30 cellular contexts compared by ENCODE assay signal in genomic region chr12:132578826-132579225, GRCh38. TPM values are rescaled to one million over a fixed set of nuclear protein-coding genes. Genes with fewer than 3 reads are reported as not detected.
"Had no signal": no experiment of that assay in that cellular context is flagged by ENCODE, and none has a peak within 500 bp of the region (broad histone marks: within the 10 kb centered on the region; RNA-seq: fewer than 3 reads in every experiment).

No MANE protein-coding gene starts in this region.

- H3K27ac ChIP-seq: ovary, parathyroid adenoma, psoas muscle, right lobe of liver, suprapubic skin, testis, tibial artery, transverse colon, upper lobe of right lung, uterus had no signal

- H3K36me3 Mint-ChIP-seq: natural killer cell had no signal

- H3K36me3 ChIP-seq: ovary, transverse colon, uterus had no signal

- H3K9me3 ChIP-seq: ovary, psoas muscle, right lobe of liver, sigmoid colon, suprapubic skin, testis, tibial artery, transverse colon, upper lobe of right lung, uterus had no signal

- ATAC-seq: naive thymus-derived CD4-positive, alpha-beta T cell; natural killer cell; psoas muscle; right cardiac atrium; right lobe of liver; stimulated activated memory B cell treated with anti-CD40 and anti-IgM and Interleukin-4, amounts not matched to agents 10 μg/mL and 1 μg/mL and 100 μg/mL, for 72 hours; stimulated activated naive CD8-positive, alpha-beta T cell treated with anti-CD3 and anti-CD28 coated beads, Interleukin-15, amount 100 ng/mL, for 72 hours; stimulated activated naive CD8-positive, alpha-beta T cell treated with anti-CD3 and anti-CD28 coated beads, Interleukin-15, Interleukin-2, amounts not matched to agents 100 U/mL and 50 U/mL, for 24 hours; upper lobe of right lung had no signal

- H3K27ac Mint-ChIP-seq: natural killer cell; progenitor cell of endocrine pancreas; stimulated activated memory B cell treated with anti-CD40 and anti-IgM and Interleukin-4, amounts not matched to agents 10 μg/mL and 1 μg/mL and 100 μg/mL, for 72 hours; stimulated activated naive CD8-positive, alpha-beta T cell treated with anti-CD3 and anti-CD28 coated beads, Interleukin-15, amount 100 ng/mL, for 72 hours; type B pancreatic cell had no signal

- H3K4me1 ChIP-seq: parathyroid adenoma, psoas muscle, right lobe of liver, sigmoid colon, testis, tibial artery, transverse colon, upper lobe of right lung had no signal

- H3K9ac ChIP-seq: parathyroid adenoma had no signal

- H3K9me3 Mint-ChIP-seq: naive thymus-derived CD4-positive, alpha-beta T cell; natural killer cell; nephron; stimulated activated memory B cell treated with anti-CD40 and anti-IgM and Interleukin-4, amounts not matched to agents 10 μg/mL and 1 μg/mL and 100 μg/mL, for 72 hours; stimulated activated naive CD8-positive, alpha-beta T cell treated with anti-CD3 and anti-CD28 coated beads, Interleukin-15, amount 100 ng/mL, for 72 hours; type B pancreatic cell had no signal

- H3K4me3 Mint-ChIP-seq: naive thymus-derived CD4-positive, alpha-beta T cell; natural killer cell; nephron; stimulated activated memory B cell treated with anti-CD40 and anti-IgM and Interleukin-4, amounts not matched to agents 10 μg/mL and 1 μg/mL and 100 μg/mL, for 72 hours; stimulated activated naive CD8-positive, alpha-beta T cell treated with anti-CD3 and anti-CD28 coated beads, Interleukin-15, amount 100 ng/mL, for 72 hours; type B pancreatic cell had no signal

- H3K27me3 Mint-ChIP-seq: naive thymus-derived CD4-positive, alpha-beta T cell; stimulated activated memory B cell treated with anti-CD40 and anti-IgM and Interleukin-4, amounts not matched to agents 10 μg/mL and 1 μg/mL and 100 μg/mL, for 72 hours; stimulated activated naive CD8-positive, alpha-beta T cell treated with anti-CD3 and anti-CD28 coated beads, Interleukin-15, amount 100 ng/mL, for 72 hours had no signal

- H2AFZ ChIP-seq: parathyroid adenoma had no signal

- DNase-seq: naive thymus-derived CD4-positive, alpha-beta T cell; natural killer cell; occipital lobe; ovary; posterior cingulate gyrus; psoas muscle; right lobe of liver; sigmoid colon; small intestine; stimulated activated CD4-positive, alpha-beta T cell treated with anti-CD3 and anti-CD28 coated beads, Interleukin-15, amount 100 ng/mL, for 24 hours; stimulated activated CD4-positive, alpha-beta T cell treated with anti-CD3 and anti-CD28 coated beads, Interleukin-2, amount 100 ng/mL, for 24 hours; stimulated activated CD4-positive, alpha-beta T cell treated with anti-CD3 and anti-CD28 coated beads, Interleukin-2, amount 100 ng/mL, for 48 hours; stimulated activated CD4-positive, alpha-beta T cell treated with anti-CD3 and anti-CD28 coated beads, Interleukin-4, amount 100 ng/mL, for 24 hours; stimulated activated naive CD4-positive, alpha-beta T cell; stimulated activated naive CD8-positive, alpha-beta T cell treated with anti-CD3 and anti-CD28 coated beads, Interleukin-15, amount 100 ng/mL, for 72 hours; stimulated activated naive CD8-positive, alpha-beta T cell treated with anti-CD3 and anti-CD28 coated beads, Interleukin-15, Interleukin-2, amounts not matched to agents 100 U/mL and 50 U/mL, for 24 hours; substantia nigra; testis; tibial artery; transverse colon; upper lobe of right lung; uterus had no signal

- H3K4me1 Mint-ChIP-seq: natural killer cell; stimulated activated memory B cell treated with anti-CD40 and anti-IgM and Interleukin-4, amounts not matched to agents 10 μg/mL and 1 μg/mL and 100 μg/mL, for 72 hours; stimulated activated naive CD8-positive, alpha-beta T cell treated with anti-CD3 and anti-CD28 coated beads, Interleukin-15, amount 100 ng/mL, for 72 hours had no signal

- H3K27me3 ChIP-seq: ovary, right lobe of liver, sigmoid colon, suprapubic skin, testis, tibial artery, transverse colon, upper lobe of right lung, uterus had no signal

- H3K4me3 ChIP-seq: ovary, psoas muscle, right lobe of liver, sigmoid colon, suprapubic skin, testis, tibial artery, transverse colon, upper lobe of right lung, uterus had no signal

RNA-seq across cellular contexts. Expression of gene LRCOL1, which starts 31.6 kb away (rescaled TPM):
- polyA plus RNA-seq: naive thymus-derived CD4-positive, alpha-beta T cell; neural cell; right cardiac atrium had no signal

RNA-seq across cellular contexts. Expression of gene P2RX2, which starts 39.8 kb away (rescaled TPM):
- polyA plus RNA-seq: naive thymus-derived CD4-positive, alpha-beta T cell; neural cell; right cardiac atrium had no signal
